ENCODE assay signal across 1 cellular context in genomic region chr10:129491123-129491734, GRCh38.
TF ChIP-seq lines count a peak whose summit lies in the region.

No MANE protein-coding gene starts in this region.

TF ChIP-seq in K562, 482 proteins besides CTCF, POLR2A, EP300 and RAD21 (continued from another document):
- TF ChIP-seq, protein P1, sequence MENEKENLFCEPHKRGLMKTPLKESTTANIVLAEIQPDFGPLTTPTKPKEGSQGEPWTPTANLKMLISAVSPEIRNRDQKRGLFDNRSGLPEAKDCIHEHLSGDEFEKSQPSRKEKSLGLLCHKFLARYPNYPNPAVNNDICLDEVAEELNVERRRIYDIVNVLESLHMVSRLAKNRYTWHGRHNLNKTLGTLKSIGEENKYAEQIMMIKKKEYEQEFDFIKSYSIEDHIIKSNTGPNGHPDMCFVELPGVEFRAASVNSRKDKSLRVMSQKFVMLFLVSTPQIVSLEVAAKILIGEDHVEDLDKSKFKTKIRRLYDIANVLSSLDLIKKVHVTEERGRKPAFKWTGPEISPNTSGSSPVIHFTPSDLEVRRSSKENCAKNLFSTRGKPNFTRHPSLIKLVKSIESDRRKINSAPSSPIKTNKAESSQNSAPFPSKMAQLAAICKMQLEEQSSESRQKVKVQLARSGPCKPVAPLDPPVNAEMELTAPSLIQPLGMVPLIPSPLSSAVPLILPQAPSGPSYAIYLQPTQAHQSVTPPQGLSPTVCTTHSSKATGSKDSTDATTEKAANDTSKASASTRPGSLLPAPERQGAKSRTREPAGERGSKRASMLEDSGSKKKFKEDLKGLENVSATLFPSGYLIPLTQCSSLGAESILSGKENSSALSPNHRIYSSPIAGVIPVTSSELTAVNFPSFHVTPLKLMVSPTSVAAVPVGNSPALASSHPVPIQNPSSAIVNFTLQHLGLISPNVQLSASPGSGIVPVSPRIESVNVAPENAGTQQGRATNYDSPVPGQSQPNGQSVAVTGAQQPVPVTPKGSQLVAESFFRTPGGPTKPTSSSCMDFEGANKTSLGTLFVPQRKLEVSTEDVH (IDR thresholded peaks at IDR 0.05; ENCODE audit: low read depth, partially characterized antibody) = no peak
- no peak for TF ChIP-seq ZNF146 (CRISPR knock-in tag; IDR thresholded peaks at IDR 0.05; ENCODE audit: unreplicated experiment)
- TF ChIP-seq CBFB (CRISPR knock-in tag; IDR thresholded peaks at IDR 0.05) = no peak
TF ChIP-seq in K562: peak in this region for 2.
